In the genomic region with DNA sequence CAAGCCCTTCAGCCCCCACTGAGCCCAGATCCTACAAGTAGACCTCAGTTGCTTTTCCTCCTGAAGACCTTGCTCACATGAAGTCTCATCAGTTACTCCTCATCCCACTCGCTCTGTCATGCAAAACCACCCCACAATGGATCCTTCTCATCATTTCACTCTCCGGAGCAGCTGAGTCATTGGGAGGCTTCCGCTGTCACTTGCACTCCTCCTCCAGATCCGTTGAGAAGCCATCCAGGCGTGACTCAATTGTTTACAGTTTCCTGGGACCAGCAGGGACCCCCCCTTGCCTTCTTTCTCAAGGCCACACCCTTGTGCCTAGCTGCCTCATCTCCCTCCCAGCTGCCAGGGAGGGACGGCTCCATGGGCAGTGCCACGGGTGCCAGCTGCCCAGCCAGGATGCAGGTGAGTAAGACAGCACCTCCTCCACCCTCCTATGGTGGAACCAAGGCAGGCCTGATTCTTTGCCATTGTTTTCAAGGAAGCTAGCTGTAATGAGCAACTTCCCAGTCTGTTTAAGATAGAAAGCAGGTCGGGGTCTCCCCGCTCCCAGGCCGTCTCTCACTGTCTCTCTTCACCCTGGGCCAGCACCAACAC, we compare ENCODE assay signal across 1 cellular context.
TF ChIP-seq lines count a peak whose summit lies in the region.

No MANE protein-coding gene starts in this region.

TF ChIP-seq in K562, 482 proteins besides CTCF, POLR2A, EP300 and RAD21 (continues in another document):
- TF ChIP-seq MED1 (CRISPR knock-in tag; IDR thresholded peaks at IDR 0.05; ENCODE audit: borderline replicate concordance) (no peak), ARID1B (IDR thresholded peaks at IDR 0.05) (peak; percentile 84), MYNN (IDR thresholded peaks at IDR 0.05) (peak; percentile 71; the same call in 1 of the 2 replicates), MYNN (CRISPR knock-in tag; IDR thresholded peaks at IDR 0.05) (no peak), NCOR1 (IDR thresholded peaks at IDR 0.05) (peak; percentile 32; the same call in 1 of the 2 replicates), SMARCA4 (IDR thresholded peaks at IDR 0.05) (peak; percentile 85), RNF2 (IDR thresholded peaks at IDR 0.05) (peak; percentile 70; the same call in 1 of the 2 replicates), SOX6 (IDR thresholded peaks at IDR 0.05) (peak; percentile 90), RCOR1 (IDR thresholded peaks at IDR 0.05; ENCODE audit: borderline replicate concordance in 1 of 2, low read depth in 2 of 2, low read length in 2 of 2) (peak in 1 of 2 experiments; percentile 92; a peak in 3 of 4 replicates), CBFA2T2 (conservative IDR thresholded peaks at IDR 0.05) (peak; percentile 29; the same call in 1 of the 2 replicates), MEIS2 (IDR thresholded peaks at IDR 0.05; ENCODE audit: partially characterized antibody) (peak; percentile 71), EHMT2 (IDR thresholded peaks at IDR 0.05) (peak; percentile 80), TAF9B (IDR thresholded peaks at IDR 0.05; ENCODE audit: partially characterized antibody) (peak; percentile 71), MAFF (IDR thresholded peaks at IDR 0.05; ENCODE audit: low read length) (peak; percentile 68; the same call in 1 of the 2 replicates), DPF2 (IDR thresholded peaks at IDR 0.05) (peak; percentile 88), GABPA (tag; conservative IDR thresholded peaks at IDR 0.05; ENCODE audit: low read depth) (peak; percentile 47; the same call in 1 of the 2 replicates), SAP30 (IDR thresholded peaks at IDR 0.05; ENCODE audit: borderline replicate concordance, insufficient read depth, low read depth, low read length, poor library complexity, severe bottlenecking) (peak; percentile 21), ETV5 (CRISPR knock-in tag; IDR thresholded peaks at IDR 0.05; ENCODE audit: low read depth) (peak; percentile 72; the same call in 1 of the 2 replicates), CREM (IDR thresholded peaks at IDR 0.05; ENCODE audit: low read depth) (peak; percentile 39; the same call in 1 of the 2 replicates), CREB1 (IDR thresholded peaks at IDR 0.05) (no peak), CREB1 (CRISPR knock-in tag; IDR thresholded peaks at IDR 0.05) (0 out of 2 replicates have a peak, but pooled peaks have one; percentile 10), ARID2 (IDR thresholded peaks at IDR 0.05) (no peak), MAFG (tag; conservative IDR thresholded peaks at IDR 0.05) (peak; percentile 83), GATAD2A (IDR thresholded peaks at IDR 0.05) (0 out of 2 replicates have a peak, but pooled peaks have one; percentile 62), ATF7 (IDR thresholded peaks at IDR 0.05) (peak; percentile 37; the same call in 1 of the 2 replicates), NFRKB (IDR thresholded peaks at IDR 0.05; ENCODE audit: low read depth) (0 out of 2 replicates have a peak, but pooled peaks have one; percentile 54), HDAC1 (IDR thresholded peaks at IDR 0.05) (peak in 1 of 2 experiments; percentile 72; a peak in 2 of 4 replicates), ETV6 (IDR thresholded peaks at IDR 0.05; ENCODE audit: borderline replicate concordance in 1 of 2, low read depth in 2 of 2, low read length in 1 of 2) (peak in 1 of 2 experiments; percentile 80; a peak in 3 of 4 replicates), ETV6 (CRISPR knock-in tag; IDR thresholded peaks at IDR 0.05; ENCODE audit: borderline replicate concordance) (no peak), GABPB1 (CRISPR knock-in tag; IDR thresholded peaks at IDR 0.05) (peak; percentile 28; the same call in 1 of the 2 replicates), CC2D1A (IDR thresholded peaks at IDR 0.05) (0 out of 2 replicates have a peak, but pooled peaks have one; percentile 49), MTA1 (IDR thresholded peaks at IDR 0.05; ENCODE audit: borderline replicate concordance) (peak; percentile 48; the same call in 1 of the 2 replicates), NRF1 (conservative IDR thresholded peaks at IDR 0.05 in 1 of 2, IDR thresholded peaks at IDR 0.05 in 1 of 2) (peak in 1 of 2 experiments; percentile 25; a peak in 3 of 4 replicates), CXXC5 (CRISPR knock-in tag; IDR thresholded peaks at IDR 0.05) (0 out of 2 replicates have a peak, but pooled peaks have one; percentile 32), NFE2 (IDR thresholded peaks at IDR 0.05; ENCODE audit: low read depth) (peak; percentile 94), ARNT (IDR thresholded peaks at IDR 0.05) (peak in 1 of 2 experiments; percentile 28; a peak in 1 of 4 replicates), MAZ (CRISPR knock-in tag; conservative IDR thresholded peaks at IDR 0.05 in 1 of 2, IDR thresholded peaks at IDR 0.05 in 1 of 2) (0 out of 4 replicates have a peak, but pooled peaks of 1 of the 2 experiments have one; percentile 13), C11orf30 (IDR thresholded peaks at IDR 0.05; ENCODE audit: low read depth) (peak; percentile 88), IRF2 (CRISPR knock-in tag; IDR thresholded peaks at IDR 0.05) (no peak), NCOA1 (IDR thresholded peaks at IDR 0.05; ENCODE audit: low read depth) (peak; percentile 47; the same call in 1 of the 2 replicates), RB1 (IDR thresholded peaks at IDR 0.05; ENCODE audit: low read depth) (no peak), MAFK (IDR thresholded peaks at IDR 0.05; ENCODE audit: low read length) (peak; percentile 72; the same call in 1 of the 2 replicates), NBN (IDR thresholded peaks at IDR 0.05; ENCODE audit: low read depth) (peak; percentile 55; the same call in 1 of the 2 replicates), EP400 (IDR thresholded peaks at IDR 0.05) (peak; percentile 29)
- TF ChIP-seq, protein P1, sequence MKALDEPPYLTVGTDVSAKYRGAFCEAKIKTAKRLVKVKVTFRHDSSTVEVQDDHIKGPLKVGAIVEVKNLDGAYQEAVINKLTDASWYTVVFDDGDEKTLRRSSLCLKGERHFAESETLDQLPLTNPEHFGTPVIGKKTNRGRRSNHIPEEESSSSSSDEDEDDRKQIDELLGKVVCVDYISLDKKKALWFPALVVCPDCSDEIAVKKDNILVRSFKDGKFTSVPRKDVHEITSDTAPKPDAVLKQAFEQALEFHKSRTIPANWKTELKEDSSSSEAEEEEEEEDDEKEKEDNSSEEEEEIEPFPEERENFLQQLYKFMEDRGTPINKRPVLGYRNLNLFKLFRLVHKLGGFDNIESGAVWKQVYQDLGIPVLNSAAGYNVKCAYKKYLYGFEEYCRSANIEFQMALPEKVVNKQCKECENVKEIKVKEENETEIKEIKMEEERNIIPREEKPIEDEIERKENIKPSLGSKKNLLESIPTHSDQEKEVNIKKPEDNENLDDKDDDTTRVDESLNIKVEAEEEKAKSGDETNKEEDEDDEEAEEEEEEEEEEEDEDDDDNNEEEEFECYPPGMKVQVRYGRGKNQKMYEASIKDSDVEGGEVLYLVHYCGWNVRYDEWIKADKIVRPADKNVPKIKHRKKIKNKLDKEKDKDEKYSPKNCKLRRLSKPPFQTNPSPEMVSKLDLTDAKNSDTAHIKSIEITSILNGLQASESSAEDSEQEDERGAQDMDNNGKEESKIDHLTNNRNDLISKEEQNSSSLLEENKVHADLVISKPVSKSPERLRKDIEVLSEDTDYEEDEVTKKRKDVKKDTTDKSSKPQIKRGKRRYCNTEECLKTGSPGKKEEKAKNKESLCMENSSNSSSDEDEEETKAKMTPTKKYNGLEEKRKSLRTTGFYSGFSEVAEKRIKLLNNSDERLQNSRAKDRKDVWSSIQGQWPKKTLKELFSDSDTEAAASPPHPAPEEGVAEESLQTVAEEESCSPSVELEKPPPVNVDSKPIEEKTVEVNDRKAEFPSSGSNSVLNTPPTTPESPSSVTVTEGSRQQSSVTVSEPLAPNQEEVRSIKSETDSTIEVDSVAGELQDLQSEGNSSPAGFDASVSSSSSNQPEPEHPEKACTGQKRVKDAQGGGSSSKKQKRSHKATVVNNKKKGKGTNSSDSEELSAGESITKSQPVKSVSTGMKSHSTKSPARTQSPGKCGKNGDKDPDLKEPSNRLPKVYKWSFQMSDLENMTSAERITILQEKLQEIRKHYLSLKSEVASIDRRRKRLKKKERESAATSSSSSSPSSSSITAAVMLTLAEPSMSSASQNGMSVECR (CRISPR knock-in tag; IDR thresholded peaks at IDR 0.05): no peak
- TF ChIP-seq, protein P2, sequence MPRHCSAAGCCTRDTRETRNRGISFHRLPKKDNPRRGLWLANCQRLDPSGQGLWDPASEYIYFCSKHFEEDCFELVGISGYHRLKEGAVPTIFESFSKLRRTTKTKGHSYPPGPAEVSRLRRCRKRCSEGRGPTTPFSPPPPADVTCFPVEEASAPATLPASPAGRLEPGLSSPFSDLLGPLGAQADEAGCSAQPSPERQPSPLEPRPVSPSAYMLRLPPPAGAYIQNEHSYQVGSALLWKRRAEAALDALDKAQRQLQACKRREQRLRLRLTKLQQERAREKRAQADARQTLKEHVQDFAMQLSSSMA (CRISPR knock-in tag; IDR thresholded peaks at IDR 0.05): no peak
- TF ChIP-seq, protein P3, sequence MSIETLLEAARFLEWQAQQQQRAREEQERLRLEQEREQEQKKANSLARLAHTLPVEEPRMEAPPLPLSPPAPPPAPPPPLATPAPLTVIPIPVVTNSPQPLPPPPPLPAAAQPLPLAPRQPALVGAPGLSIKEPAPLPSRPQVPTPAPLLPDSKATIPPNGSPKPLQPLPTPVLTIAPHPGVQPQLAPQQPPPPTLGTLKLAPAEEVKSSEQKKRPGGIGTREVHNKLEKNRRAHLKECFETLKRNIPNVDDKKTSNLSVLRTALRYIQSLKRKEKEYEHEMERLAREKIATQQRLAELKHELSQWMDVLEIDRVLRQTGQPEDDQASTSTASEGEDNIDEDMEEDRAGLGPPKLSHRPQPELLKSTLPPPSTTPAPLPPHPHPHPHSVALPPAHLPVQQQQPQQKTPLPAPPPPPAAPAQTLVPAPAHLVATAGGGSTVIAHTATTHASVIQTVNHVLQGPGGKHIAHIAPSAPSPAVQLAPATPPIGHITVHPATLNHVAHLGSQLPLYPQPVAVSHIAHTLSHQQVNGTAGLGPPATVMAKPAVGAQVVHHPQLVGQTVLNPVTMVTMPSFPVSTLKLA (conservative IDR thresholded peaks at IDR 0.05): peak; percentile 47 to 85; a peak in 3 of 4 replicates
- TF ChIP-seq, protein P4, sequence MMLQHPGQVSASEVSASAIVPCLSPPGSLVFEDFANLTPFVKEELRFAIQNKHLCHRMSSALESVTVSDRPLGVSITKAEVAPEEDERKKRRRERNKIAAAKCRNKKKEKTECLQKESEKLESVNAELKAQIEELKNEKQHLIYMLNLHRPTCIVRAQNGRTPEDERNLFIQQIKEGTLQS (IDR thresholded peaks at IDR 0.05): peak; percentile 89
- TF ChIP-seq, protein P4 (CRISPR knock-in tag; conservative IDR thresholded peaks at IDR 0.05): no peak
- TF ChIP-seq, protein P5, sequence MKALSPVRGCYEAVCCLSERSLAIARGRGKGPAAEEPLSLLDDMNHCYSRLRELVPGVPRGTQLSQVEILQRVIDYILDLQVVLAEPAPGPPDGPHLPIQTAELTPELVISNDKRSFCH (CRISPR knock-in tag; IDR thresholded peaks at IDR 0.05): no peak
- TF ChIP-seq, protein P5 (tag; IDR thresholded peaks at IDR 0.05): peak; percentile 64
- TF ChIP-seq, protein P6, sequence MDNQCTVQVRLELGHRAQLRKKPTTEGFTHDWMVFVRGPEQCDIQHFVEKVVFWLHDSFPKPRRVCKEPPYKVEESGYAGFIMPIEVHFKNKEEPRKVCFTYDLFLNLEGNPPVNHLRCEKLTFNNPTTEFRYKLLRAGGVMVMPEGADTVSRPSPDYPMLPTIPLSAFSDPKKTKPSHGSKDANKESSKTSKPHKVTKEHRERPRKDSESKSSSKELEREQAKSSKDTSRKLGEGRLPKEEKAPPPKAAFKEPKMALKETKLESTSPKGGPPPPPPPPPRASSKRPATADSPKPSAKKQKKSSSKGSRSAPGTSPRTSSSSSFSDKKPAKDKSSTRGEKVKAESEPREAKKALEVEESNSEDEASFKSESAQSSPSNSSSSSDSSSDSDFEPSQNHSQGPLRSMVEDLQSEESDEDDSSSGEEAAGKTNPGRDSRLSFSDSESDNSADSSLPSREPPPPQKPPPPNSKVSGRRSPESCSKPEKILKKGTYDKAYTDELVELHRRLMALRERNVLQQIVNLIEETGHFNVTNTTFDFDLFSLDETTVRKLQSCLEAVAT (IDR thresholded peaks at IDR 0.05): 0 out of 4 replicates have a peak, but pooled peaks of 1 of the 2 experiments have one; percentile 36
- TF ChIP-seq, protein P7, sequence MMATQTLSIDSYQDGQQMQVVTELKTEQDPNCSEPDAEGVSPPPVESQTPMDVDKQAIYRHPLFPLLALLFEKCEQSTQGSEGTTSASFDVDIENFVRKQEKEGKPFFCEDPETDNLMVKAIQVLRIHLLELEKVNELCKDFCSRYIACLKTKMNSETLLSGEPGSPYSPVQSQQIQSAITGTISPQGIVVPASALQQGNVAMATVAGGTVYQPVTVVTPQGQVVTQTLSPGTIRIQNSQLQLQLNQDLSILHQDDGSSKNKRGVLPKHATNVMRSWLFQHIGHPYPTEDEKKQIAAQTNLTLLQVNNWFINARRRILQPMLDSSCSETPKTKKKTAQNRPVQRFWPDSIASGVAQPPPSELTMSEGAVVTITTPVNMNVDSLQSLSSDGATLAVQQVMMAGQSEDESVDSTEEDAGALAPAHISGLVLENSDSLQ (IDR thresholded peaks at IDR 0.05): peak; percentile 84
- TF ChIP-seq, protein P8, sequence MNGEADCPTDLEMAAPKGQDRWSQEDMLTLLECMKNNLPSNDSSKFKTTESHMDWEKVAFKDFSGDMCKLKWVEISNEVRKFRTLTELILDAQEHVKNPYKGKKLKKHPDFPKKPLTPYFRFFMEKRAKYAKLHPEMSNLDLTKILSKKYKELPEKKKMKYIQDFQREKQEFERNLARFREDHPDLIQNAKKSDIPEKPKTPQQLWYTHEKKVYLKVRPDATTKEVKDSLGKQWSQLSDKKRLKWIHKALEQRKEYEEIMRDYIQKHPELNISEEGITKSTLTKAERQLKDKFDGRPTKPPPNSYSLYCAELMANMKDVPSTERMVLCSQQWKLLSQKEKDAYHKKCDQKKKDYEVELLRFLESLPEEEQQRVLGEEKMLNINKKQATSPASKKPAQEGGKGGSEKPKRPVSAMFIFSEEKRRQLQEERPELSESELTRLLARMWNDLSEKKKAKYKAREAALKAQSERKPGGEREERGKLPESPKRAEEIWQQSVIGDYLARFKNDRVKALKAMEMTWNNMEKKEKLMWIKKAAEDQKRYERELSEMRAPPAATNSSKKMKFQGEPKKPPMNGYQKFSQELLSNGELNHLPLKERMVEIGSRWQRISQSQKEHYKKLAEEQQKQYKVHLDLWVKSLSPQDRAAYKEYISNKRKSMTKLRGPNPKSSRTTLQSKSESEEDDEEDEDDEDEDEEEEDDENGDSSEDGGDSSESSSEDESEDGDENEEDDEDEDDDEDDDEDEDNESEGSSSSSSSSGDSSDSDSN (IDR thresholded peaks at IDR 0.05; ENCODE audit: borderline replicate concordance in 1 of 2, low read depth in 2 of 2, low read length in 2 of 2): peak in 1 of 2 experiments; percentile 57; a peak in 1 of 4 replicates
- TF ChIP-seq, protein P9, sequence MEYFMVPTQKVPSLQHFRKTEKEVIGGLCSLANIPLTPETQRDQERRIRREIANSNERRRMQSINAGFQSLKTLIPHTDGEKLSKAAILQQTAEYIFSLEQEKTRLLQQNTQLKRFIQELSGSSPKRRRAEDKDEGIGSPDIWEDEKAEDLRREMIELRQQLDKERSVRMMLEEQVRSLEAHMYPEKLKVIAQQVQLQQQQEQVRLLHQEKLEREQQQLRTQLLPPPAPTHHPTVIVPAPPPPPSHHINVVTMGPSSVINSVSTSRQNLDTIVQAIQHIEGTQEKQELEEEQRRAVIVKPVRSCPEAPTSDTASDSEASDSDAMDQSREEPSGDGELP (CRISPR knock-in tag; IDR thresholded peaks at IDR 0.05; ENCODE audit: borderline replicate concordance): peak; percentile 74; the same call in 1 of the 2 replicates
